Comparison of ENCODE assay signal across 9 cellular contexts in the genomic region with DNA sequence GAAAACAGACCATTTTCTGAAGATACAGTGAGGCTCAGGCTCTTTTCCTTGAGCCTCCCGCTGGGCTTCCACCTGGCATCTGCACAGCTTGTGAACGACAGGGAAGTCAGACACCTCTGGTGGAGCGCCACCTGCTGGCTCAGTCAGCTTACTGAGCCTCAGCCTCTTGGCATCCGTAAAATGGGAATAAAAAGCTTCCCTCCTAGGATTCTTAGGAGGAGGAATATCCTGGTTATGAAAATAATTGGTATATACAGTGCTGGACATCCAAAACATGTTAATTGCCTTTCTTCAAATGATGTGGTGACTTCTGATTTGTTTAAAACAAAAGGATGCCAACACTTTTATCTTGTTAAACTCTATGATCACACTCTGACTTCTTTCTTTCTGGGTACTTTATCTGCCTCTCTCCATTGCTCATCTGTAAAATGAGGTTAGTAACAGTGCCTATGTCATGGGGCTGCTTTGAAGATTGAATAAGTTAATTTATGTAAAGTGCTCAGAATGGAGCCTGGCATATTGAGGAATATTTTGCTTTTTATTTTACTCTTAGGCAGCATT.
DNase-seq lines count a peak whose midpoint lies in the region; ATAC-seq and TF ChIP-seq lines count a peak whose summit lies in the region.
"Had no signal": no experiment of that assay in that cellular context is flagged by ENCODE, and none has a peak within 500 bp of the region (broad histone marks: within the 10 kb centered on the region; RNA-seq: fewer than 3 reads in every experiment).

No MANE protein-coding gene starts in this region.

- no peak for TF ChIP-seq POLR2A in heart left ventricle (IDR thresholded peaks at IDR 0.05)

- peak; percentile 65 for ATAC-seq in GM21447 (IDR thresholded peaks at IDR 0.05; ENCODE audit: unreplicated experiment)
- ATAC-seq in RWPE2 (ENCODE audit: low read depth): 0 out of 3 replicates have a peak, but pooled peaks have one; percentile 32
- peak; percentile 57 to 66 for ATAC-seq in activated naive CD4-positive, alpha-beta T cell treated with anti-CD3 and anti-CD28 coated beads, Interleukin-2, amount 50 U/mL, for 72 hours
- ATAC-seq in heart left ventricle: peak; percentile 47 to 87 (median 84)

- intact Hi-C loops in heart left ventricle (cut with DNase I): loop anchor here in 7 of 10 donors (1.0 to 10.0 kb wide), 9 partner anchors 66 to 689 kb away; partner anchors contain the start of gene MAMDC2 (in 2 of the 7)

- WGBS in heart left ventricle, 4 donors: 12 to 17% (median 15%) methylated on average over 4 of the region's 4 CpGs

- no peak overlapping the region for H3K27ac Mint-ChIP-seq in activated naive CD4-positive, alpha-beta T cell treated with anti-CD3 and anti-CD28 coated beads, Interleukin-2, amount 50 U/mL, for 72 hours
- H3K27ac Mint-ChIP-seq: activated naive CD4-positive, alpha-beta T cell treated with anti-CD3 and anti-CD28 coated beads, Interleukin-2, amount 50 U/mL, for 24 hours had no signal

- H3K27me3 ChIP-seq in RWPE2 (ENCODE audit: insufficient read depth, poor library complexity, severe bottlenecking): no peaks in the 10 kb centered on the region
- H3K27me3 ChIP-seq in heart left ventricle: no peaks in the 10 kb centered on the region

- H3K9me3 Mint-ChIP-seq in activated naive CD4-positive, alpha-beta T cell treated with anti-CD3 and anti-CD28 coated beads, Interleukin-2, amount 50 U/mL, for 72 hours: no peaks in the 10 kb centered on the region
- H3K9me3 Mint-ChIP-seq: activated naive CD4-positive, alpha-beta T cell treated with anti-CD3 and anti-CD28 coated beads, Interleukin-2, amount 50 U/mL, for 24 hours had no signal

- H3K36me3 Mint-ChIP-seq in activated naive CD4-positive, alpha-beta T cell treated with anti-CD3 and anti-CD28 coated beads, Interleukin-2, amount 50 U/mL, for 72 hours: no peaks in the 10 kb centered on the region
- H3K36me3 Mint-ChIP-seq: activated naive CD4-positive, alpha-beta T cell treated with anti-CD3 and anti-CD28 coated beads, Interleukin-2, amount 50 U/mL, for 24 hours had no signal

- no peaks in the 10 kb centered on the region for H3K9me3 ChIP-seq in RWPE2 (ENCODE audit: severe bottlenecking)
- no peaks in the 10 kb centered on the region for H3K9me3 ChIP-seq in heart left ventricle

- DNase-seq in DMS114 treated with DMSO at 0.1 percent for 48 hours (lab: John Stamatoyannopoulos, UW; ENCODE audit: unreplicated experiment) (peak; percentile 1), RWPE2 (ENCODE audit: low spot score) (no peak), heart left ventricle (peak; percentile 76 to 88 (median 79)), pulmonary artery endothelial cell (ENCODE audit: low read depth, low spot score) (peak; percentile 35), mesenteric fat pad (ENCODE audit: low spot score) (no peak)
- peak; percentile 30 for DNase-seq in Jurkat, Clone E6-1 (ENCODE audit: low read depth, low spot score)
- DNase-seq in activated naive CD4-positive, alpha-beta T cell treated with anti-CD3 and anti-CD28 coated beads, Interleukin-2, amount 50 U/mL, for 72 hours (ENCODE audit: low spot score in 2 of 2): peak in 1 of 2 donors; percentile 69

- peak overlapping the region; percentile 68 for H3K27ac ChIP-seq in RWPE2 (ENCODE audit: poor library complexity, severe bottlenecking)
- H3K27ac ChIP-seq in heart left ventricle: peak overlapping the region in 8 of 12 donors; percentile 7 to 61 (median 19)

- no peak overlapping the region for H3K4me3 ChIP-seq in Jurkat, Clone E6-1 (ENCODE audit: low read length)
- H3K4me3 ChIP-seq in RWPE2 (ENCODE audit: severe bottlenecking): no peak overlapping the region
- H3K4me3 ChIP-seq in heart left ventricle: no peak overlapping the region

- no peaks in the 10 kb centered on the region for H3K36me3 ChIP-seq in RWPE2 (ENCODE audit: low read depth)
- H3K36me3 ChIP-seq in heart left ventricle: peaks cover 0 to 38% (median 0%) of the 10 kb centered on the region in 9 donors

- TF ChIP-seq CTCF in RWPE2 (IDR thresholded peaks at IDR 0.05; ENCODE audit: poor library complexity, severe bottlenecking) (peak; percentile 91), heart left ventricle (IDR thresholded peaks at IDR 0.05) (peak; percentile 70 to 95 (median 84))

- peaks cover 22% of the 10 kb centered on the region for H3K4me1 ChIP-seq in RWPE2 (ENCODE audit: insufficient read depth, poor library complexity, severe bottlenecking)
- H3K4me1 ChIP-seq in heart left ventricle: peaks cover 0 to 17% (median 3%) of the 10 kb centered on the region in 12 donors

Comparison
In these comparisons a context has a peak if more than half of its experiments do, and no peak if none do; other contexts are left out.
1. DNase-seq: peak in DMS114 treated with DMSO at 0.1 percent for 48 hours (single experiment), Jurkat, Clone E6-1 (single experiment), heart left ventricle (5 of 5) and pulmonary artery endothelial cell (single experiment); none in RWPE2 (single experiment) and mesenteric fat pad (single experiment).
2. ATAC-seq: peak in every context shown above with its lines; median percentile 84 in heart left ventricle; 65 in GM21447; 62 in activated naive CD4-positive, alpha-beta T cell treated with anti-CD3 and anti-CD28 coated beads, Interleukin-2, amount 50 U/mL, for 72 hours; 32 in RWPE2.